ENCODE assay signal across 9 cellular contexts in genomic region chr2:43482974-43483373, GRCh38.
DNase-seq lines count a peak whose midpoint lies in the region; ATAC-seq and TF ChIP-seq lines count a peak whose summit lies in the region.
"Had no signal": no experiment of that assay in that cellular context is flagged by ENCODE, and none has a peak within 500 bp of the region (broad histone marks: within the 10 kb centered on the region; RNA-seq: fewer than 3 reads in every experiment).

No MANE protein-coding gene starts in this region.

- no peaks in the 10 kb centered on the region for H3K36me3 ChIP-seq in sigmoid colon
- H3K36me3 ChIP-seq in CD8-positive, alpha-beta memory T cell (ENCODE audit: insufficient read depth, low read length), result no peaks in the 10 kb centered on the region

- peaks cover 4% of the 10 kb centered on the region for H3K36me3 Mint-ChIP-seq in activated naive CD4-positive, alpha-beta T cell treated with anti-CD3 and anti-CD28 coated beads, Interleukin-2, amount 10 ng/mL, durations not matched to agents 7 days and 5 days
- H3K36me3 Mint-ChIP-seq in activated CD4-positive, alpha-beta T cell treated with anti-CD3 and anti-CD28 coated beads, Interleukin-2, amount 10 ng/mL, durations not matched to agents 24 days and 14 days (ENCODE audit: low read depth), result peaks cover 10% of the 10 kb centered on the region
- peaks cover 0 to 27% (median 10%) of the 10 kb centered on the region in 3 donors for H3K36me3 Mint-ChIP-seq in CD8-positive, alpha-beta memory T cell

- no peaks in the 10 kb centered on the region for H3K4me1 Mint-ChIP-seq in activated naive CD4-positive, alpha-beta T cell treated with anti-CD3 and anti-CD28 coated beads, Interleukin-2, amount 10 ng/mL, durations not matched to agents 7 days and 5 days
- H3K4me1 Mint-ChIP-seq in activated CD4-positive, alpha-beta T cell treated with anti-CD3 and anti-CD28 coated beads, Interleukin-2, amount 10 ng/mL, durations not matched to agents 24 days and 14 days, result peaks cover 8% of the 10 kb centered on the region
- peaks cover 16 to 29% (median 21%) of the 10 kb centered on the region in 3 donors for H3K4me1 Mint-ChIP-seq in CD8-positive, alpha-beta memory T cell

- peaks cover 0 to 51% (median 35%) of the 10 kb centered on the region in 4 donors for H3K4me1 ChIP-seq in sigmoid colon
- H3K4me1 ChIP-seq in CD8-positive, alpha-beta memory T cell (ENCODE audit: insufficient read depth, low read length), result no peaks in the 10 kb centered on the region

- no peak overlapping the region for H3K27ac Mint-ChIP-seq in activated naive CD4-positive, alpha-beta T cell treated with anti-CD3 and anti-CD28 coated beads, Interleukin-2, amount 10 ng/mL, durations not matched to agents 7 days and 5 days
- no peak overlapping the region for H3K27ac Mint-ChIP-seq in activated CD4-positive, alpha-beta T cell treated with anti-CD3 and anti-CD28 coated beads, Interleukin-2, amount 10 ng/mL, durations not matched to agents 24 days and 14 days
- H3K27ac Mint-ChIP-seq in CD8-positive, alpha-beta memory T cell, result peak overlapping the region in 1 of 8 donors; percentile 13

- peak in 2 of 4 donors; percentile 10 to 28 for TF ChIP-seq EP300 in sigmoid colon (IDR thresholded peaks at IDR 0.05)

- peak overlapping the region; percentile 68 to 80 (median 76) for H3K27ac ChIP-seq in sigmoid colon
- no peak overlapping the region for H3K27ac ChIP-seq in CD8-positive, alpha-beta memory T cell (ENCODE audit: low read depth, low read length)

- H3K4me3 Mint-ChIP-seq in activated naive CD4-positive, alpha-beta T cell treated with anti-CD3 and anti-CD28 coated beads, Interleukin-2, amount 10 ng/mL, durations not matched to agents 7 days and 5 days, result no peak overlapping the region
- no peak overlapping the region for H3K4me3 Mint-ChIP-seq in activated CD4-positive, alpha-beta T cell treated with anti-CD3 and anti-CD28 coated beads, Interleukin-2, amount 10 ng/mL, durations not matched to agents 24 days and 14 days
- no peak overlapping the region for H3K4me3 Mint-ChIP-seq in CD8-positive, alpha-beta memory T cell

- TF ChIP-seq CTCF in choroid plexus epithelial cell (conservative IDR thresholded peaks at IDR 0.05; ENCODE audit: low read depth, low read length), result no peak
- TF ChIP-seq CTCF in sigmoid colon (IDR thresholded peaks at IDR 0.05), result no peak

- H3K27me3 Mint-ChIP-seq in activated naive CD4-positive, alpha-beta T cell treated with anti-CD3 and anti-CD28 coated beads, Interleukin-2, amount 10 ng/mL, durations not matched to agents 7 days and 5 days, result no peaks in the 10 kb centered on the region
- H3K27me3 Mint-ChIP-seq in activated CD4-positive, alpha-beta T cell treated with anti-CD3 and anti-CD28 coated beads, Interleukin-2, amount 10 ng/mL, durations not matched to agents 24 days and 14 days, result no peaks in the 10 kb centered on the region
- H3K27me3 Mint-ChIP-seq in CD8-positive, alpha-beta memory T cell, result no peaks in the 10 kb centered on the region

- H3K27me3 ChIP-seq in sigmoid colon, result no peaks in the 10 kb centered on the region
- no peaks in the 10 kb centered on the region for H3K27me3 ChIP-seq in CD8-positive, alpha-beta memory T cell (ENCODE audit: insufficient read depth, low read length, poor library complexity, severe bottlenecking)

- CTCF ChIA-PET in activated naive CD4-positive, alpha-beta T cell treated with anti-CD3 and anti-CD28 coated beads, Interleukin-2, amount 10 ng/mL, durations not matched to agents 7 days and 5 days (lab: Charles Lee), result interaction anchor here (1.3 to 4.2 kb wide), 6 partner anchors 35 to 537 kb away, joined by 3 to 58 read pairs (median 38); partner anchors contain the start of gene ZFP36L2
- CTCF ChIA-PET in CD8-positive, alpha-beta memory T cell (lab: Charles Lee), result interaction anchor here (2.1 to 3.9 kb wide), 4 partner anchors 354 to 536 kb away, joined by 5 to 47 read pairs (median 34); no protein-coding TSS in a partner anchor

- H3K9me3 Mint-ChIP-seq in activated naive CD4-positive, alpha-beta T cell treated with anti-CD3 and anti-CD28 coated beads, Interleukin-2, amount 10 ng/mL, durations not matched to agents 7 days and 5 days, result no peaks in the 10 kb centered on the region
- no peaks in the 10 kb centered on the region for H3K9me3 Mint-ChIP-seq in activated CD4-positive, alpha-beta T cell treated with anti-CD3 and anti-CD28 coated beads, Interleukin-2, amount 10 ng/mL, durations not matched to agents 24 days and 14 days
- no peaks in the 10 kb centered on the region for H3K9me3 Mint-ChIP-seq in CD8-positive, alpha-beta memory T cell

- intact Hi-C loops in sigmoid colon (cut with DNase I), result loop anchor here (5.0 kb wide), 3 partner anchors 136 to 461 kb away; no protein-coding TSS in a partner anchor
- intact Hi-C loops in activated CD4-positive, alpha-beta T cell treated with anti-CD3 and anti-CD28 coated beads, Interleukin-2, amount 10 ng/mL, durations not matched to agents 24 days and 14 days (cut with micrococcal nuclease), result loop anchor here (5.0 to 10.0 kb wide), 3 partner anchors 59 to 658 kb away; no protein-coding TSS in a partner anchor

- no peak overlapping the region for H3K4me3 ChIP-seq in choroid plexus epithelial cell (ENCODE audit: low read depth, low read length)
- no peak overlapping the region for H3K4me3 ChIP-seq in sigmoid colon
- no peak overlapping the region for H3K4me3 ChIP-seq in CD8-positive, alpha-beta memory T cell (ENCODE audit: low read length)

- WGBS in sigmoid colon, 2 donors, result 5 to 29% methylated on average over 4 of the region's 4 CpGs

- POLR2A ChIA-PET in CD8-positive, alpha-beta memory T cell (lab: Charles Lee), result no interaction called here

- no peak for TF ChIP-seq POLR2A in sigmoid colon (IDR thresholded peaks at IDR 0.05)

- DNase-seq in choroid plexus epithelial cell (ENCODE audit: low read depth) (peak; percentile 74), sigmoid colon (peak; percentile 78), putamen (ENCODE audit: low spot score) (no peak)
- no peak for DNase-seq in activated naive CD4-positive, alpha-beta T cell treated with anti-CD3 and anti-CD28 coated beads, Interleukin-2, amount 10 ng/mL, durations not matched to agents 7 days and 5 days
- DNase-seq in activated CD4-positive, alpha-beta T cell treated with anti-CD3 and anti-CD28 coated beads, Interleukin-2, amount 10 ng/mL, durations not matched to agents 24 days and 14 days, result no peak
- no peak for DNase-seq in CD8-positive, alpha-beta memory T cell
- DNase-seq: nucleus accumbens had no signal

- H3K9me3 ChIP-seq in sigmoid colon, result no peaks in the 10 kb centered on the region
- no peaks in the 10 kb centered on the region for H3K9me3 ChIP-seq in CD8-positive, alpha-beta memory T cell (ENCODE audit: low read length)

- peak; percentile 63 for ATAC-seq in GM18909 (IDR thresholded peaks at IDR 0.05; ENCODE audit: poor library complexity, unreplicated experiment)
- ATAC-seq in HG03135 (IDR thresholded peaks at IDR 0.05; ENCODE audit: unreplicated experiment), result peak; percentile 73

Comparison
In these comparisons a context has a peak if more than half of its experiments do, and no peak if none do; other contexts are left out.
1. DNase-seq: peak in choroid plexus epithelial cell (single experiment) and sigmoid colon (single experiment); none in activated naive CD4-positive, alpha-beta T cell treated with anti-CD3 and anti-CD28 coated beads, Interleukin-2, amount 10 ng/mL, durations not matched to agents 7 days and 5 days (single experiment), activated CD4-positive, alpha-beta T cell treated with anti-CD3 and anti-CD28 coated beads, Interleukin-2, amount 10 ng/mL, durations not matched to agents 24 days and 14 days (single experiment), putamen (single experiment) and CD8-positive, alpha-beta memory T cell (0 of 5).